16 cellular contexts compared by ENCODE assay signal in the genomic region with DNA sequence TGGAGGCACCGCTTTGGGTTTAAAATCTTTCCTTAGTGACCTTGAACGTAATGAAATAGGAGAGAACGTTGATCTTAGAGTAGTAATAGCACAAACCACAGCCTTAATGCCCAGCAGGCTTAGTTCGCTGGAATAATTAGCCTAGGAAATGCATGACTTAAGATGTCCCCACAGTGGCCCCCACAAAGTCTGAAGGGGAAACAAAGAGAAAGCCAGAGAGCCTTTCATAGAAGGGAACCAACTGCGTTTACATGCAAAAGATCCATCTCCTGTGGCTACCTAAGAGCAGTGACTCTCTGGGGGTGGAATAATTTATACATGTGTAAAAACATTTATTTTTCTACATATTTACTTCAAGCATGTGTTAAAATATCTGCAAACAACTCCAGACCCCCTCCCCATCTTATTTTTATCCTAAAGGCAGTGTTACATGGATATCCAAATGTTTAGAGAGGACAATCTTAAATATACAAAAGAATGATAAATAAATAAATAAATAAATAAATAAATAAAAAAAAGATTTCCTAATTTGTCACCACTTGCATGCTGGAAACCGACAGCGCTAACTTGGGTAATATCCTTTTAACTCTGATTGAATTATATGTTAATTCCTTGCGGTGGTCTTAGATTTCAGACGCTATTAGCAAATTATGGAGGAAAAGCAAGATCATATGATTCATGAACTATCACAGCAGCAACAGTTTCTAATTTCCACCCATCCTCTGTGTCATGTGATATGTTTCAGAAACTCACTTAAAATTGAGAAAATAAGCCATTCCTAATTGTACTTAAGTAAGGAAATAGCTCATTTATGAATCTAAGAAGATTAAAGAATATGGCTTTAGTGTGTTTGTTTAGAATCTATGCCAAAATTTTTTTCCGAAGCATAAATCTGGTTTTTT. TPM values are rescaled to one million over a fixed set of nuclear protein-coding genes. Genes with fewer than 3 reads are reported as not detected.
DNase-seq lines count a peak whose midpoint lies in the region; FAIRE-seq and TF ChIP-seq lines count a peak whose summit lies in the region.
"Had no signal": no experiment of that assay in that cellular context is flagged by ENCODE, and none has a peak within 500 bp of the region (broad histone marks: within the 10 kb centered on the region; RNA-seq: fewer than 3 reads in every experiment).

No MANE protein-coding gene starts in this region.

- H3K4me1 Mint-ChIP-seq in MCF 10A (ENCODE audit: insufficient read depth, unreplicated experiment) (peaks cover 37% of the 10 kb centered on the region), mesothelial cell of epicardium (peaks cover 61% of the 10 kb centered on the region)

- in situ Hi-C loops in mammary epithelial cell (cut with MboI; ENCODE audit: low sequenced_read_pairs in 2 of 2) = no loop called here

- H3K9me3 ChIP-seq in breast epithelium (no peaks in the 10 kb centered on the region), mammary epithelial cell (replicated peaks; ENCODE audit: insufficient read depth, low read length) (no peaks in the 10 kb centered on the region), tibial nerve (peaks cover 0 to 4% (median 0%) of the 10 kb centered on the region in 4 donors), small intestine (ENCODE audit: control insufficient read depth, low read depth) (no peaks in the 10 kb centered on the region)
- H3K9me3 ChIP-seq: SJCRH30, thyroid gland had no signal

- no peak for TF ChIP-seq EP300 in tibial nerve (IDR thresholded peaks at IDR 0.05)

- H4K20me1 ChIP-seq in mammary epithelial cell (ENCODE audit: insufficient read depth, low read length) = no peaks in the 10 kb centered on the region

- no peak for TF ChIP-seq POLR2A in breast epithelium (IDR thresholded peaks at IDR 0.05)
- TF ChIP-seq POLR2A in tibial nerve (IDR thresholded peaks at IDR 0.05) = no peak

- H3K27ac Mint-ChIP-seq in MCF 10A (ENCODE audit: low read depth, unreplicated experiment) (no peak overlapping the region), mesothelial cell of epicardium (peak overlapping the region; percentile 96)
- H3K27ac Mint-ChIP-seq: activated CD4-positive, alpha-beta T cell treated with anti-CD3 and anti-CD28 coated beads for 36 hours; activated naive CD4-positive, alpha-beta T cell treated with anti-CD3 and anti-CD28 coated beads for 36 hours had no signal

- POLR2A ChIA-PET in MCF 10A (lab: Yijun Ruan, JAX) = interaction anchor here (0.6 to 8.7 kb wide), 7 partner anchors 8 to 139 kb away, joined by 3 to 100 read pairs (median 5); a partner anchor contains a TSS

- DNase-seq in breast epithelium (ENCODE audit: low spot score in 2 of 2) (no peak), MCF 10A (ENCODE audit: unreplicated experiment) (no peak), mammary epithelial cell (no peak), mesothelial cell of epicardium (ENCODE audit: low spot score in 2 of 2, unreplicated experiment in 2 of 2) (no peak), tibial nerve (ENCODE audit: low spot score in 2 of 2) (no peak), small intestine (no peak), NCI-H1436 (lab: John Stamatoyannopoulos, UW) (no peak)
- no peak for DNase-seq in activated CD4-positive, alpha-beta T cell treated with anti-CD3 and anti-CD28 coated beads, Interleukin-2, amount 50 U/mL, for 48 hours
- DNase-seq: ACHN; activated CD4-positive, alpha-beta T cell treated with anti-CD3 and anti-CD28 coated beads for 36 hours; activated naive CD4-positive, alpha-beta T cell treated with anti-CD3 and anti-CD28 coated beads for 36 hours; KG1; SJCRH30; stimulated activated CD4-positive, alpha-beta T cell treated with anti-CD3 and anti-CD28 coated beads, Interleukin-4, amount 100 ng/mL, for 1 hour had no signal

- no peak overlapping the region for H3K4me3 Mint-ChIP-seq in MCF 10A (ENCODE audit: unreplicated experiment)
- H3K4me3 Mint-ChIP-seq in mesothelial cell of epicardium = no peak overlapping the region
- H3K4me3 Mint-ChIP-seq: activated CD4-positive, alpha-beta T cell treated with anti-CD3 and anti-CD28 coated beads for 36 hours; activated naive CD4-positive, alpha-beta T cell treated with anti-CD3 and anti-CD28 coated beads for 36 hours had no signal

- H3K9me3 Mint-ChIP-seq in MCF 10A (ENCODE audit: unreplicated experiment) = peaks cover 5% of the 10 kb centered on the region
- H3K9me3 Mint-ChIP-seq in mesothelial cell of epicardium = peaks cover 18% of the 10 kb centered on the region

- H3K79me2 ChIP-seq in mammary epithelial cell (ENCODE audit: insufficient read depth, low read length) = no peaks in the 10 kb centered on the region

- peak overlapping the region; percentile 78 for H3K4me2 ChIP-seq in mammary epithelial cell (ENCODE audit: insufficient read depth, low read depth, low read length)

- no peaks in the 10 kb centered on the region for H3K36me3 ChIP-seq in breast epithelium
- no peaks in the 10 kb centered on the region for H3K36me3 ChIP-seq in mammary epithelial cell (ENCODE audit: insufficient read depth, low read length)
- H3K36me3 ChIP-seq in tibial nerve = no peaks in the 10 kb centered on the region
- no peaks in the 10 kb centered on the region for H3K36me3 ChIP-seq in small intestine (ENCODE audit: control insufficient read depth in 2 of 2, insufficient read depth in 2 of 2, low read length in 2 of 2)
- H3K36me3 ChIP-seq: SJCRH30, thyroid gland had no signal

- H3K4me3 ChIP-seq in breast epithelium (peak overlapping the region; percentile 21 to 42 (median 34)), mammary epithelial cell (replicated peaks in 1 of 3; ENCODE audit: insufficient read depth in 1 of 3, low read depth in 2 of 3, low read length in 3 of 3) (peak overlapping the region in 1 of 3 experiments; percentile 4), tibial nerve (peak overlapping the region in 3 of 4 donors; percentile 21 to 40 (median 24)), small intestine (ENCODE audit: low read depth in 1 of 2, low read length in 2 of 2) (no peak overlapping the region)
- H3K4me3 ChIP-seq: SJCRH30 had no signal

- intact Hi-C loops in breast epithelium (cut with DNase I; ENCODE audit: low total_unique reads) (no loop called here), MCF 10A (cut with micrococcal nuclease) (no loop called here), mammary epithelial cell (cut with micrococcal nuclease) (no loop called here)

- H3K4me1 ChIP-seq in breast epithelium = peaks cover 12 to 18% of the 10 kb centered on the region in 2 donors
- H3K4me1 ChIP-seq in mammary epithelial cell (ENCODE audit: insufficient read depth, low read length) = peaks cover 44% of the 10 kb centered on the region
- H3K4me1 ChIP-seq in tibial nerve = peaks cover 0 to 41% (median 10%) of the 10 kb centered on the region in 4 donors
- H3K4me1 ChIP-seq in small intestine (ENCODE audit: control insufficient read depth in 2 of 2, insufficient read depth in 1 of 2, low read depth in 1 of 2, low read length in 1 of 2) = peaks cover 0 to 3% of the 10 kb centered on the region in 2 donors
- H3K4me1 ChIP-seq: SJCRH30 had no signal

- H3K27ac ChIP-seq in breast epithelium = peak overlapping the region; percentile 62 to 86
- H3K27ac ChIP-seq in mammary epithelial cell (ENCODE audit: insufficient read depth, low read depth, low read length) = peak overlapping the region; percentile 85
- peak overlapping the region in 3 of 4 donors; percentile 55 to 82 (median 80) for H3K27ac ChIP-seq in tibial nerve
- H3K27ac ChIP-seq in small intestine (ENCODE audit: low read depth in 1 of 2, low read length in 1 of 2) = no peak overlapping the region
- H3K27ac ChIP-seq: SJCRH30 had no signal

- TF ChIP-seq CTCF in breast epithelium (IDR thresholded peaks at IDR 0.05) = no peak
- no peak for TF ChIP-seq CTCF in MCF 10A (IDR thresholded peaks at IDR 0.05; ENCODE audit: unreplicated experiment)
- no peak for TF ChIP-seq CTCF in mammary epithelial cell (conservative IDR thresholded peaks at IDR 0.05 in 1 of 2, IDR thresholded peaks at IDR 0.05 in 1 of 2; ENCODE audit: extremely low read depth in 1 of 2, insufficient read depth in 1 of 2, low read depth in 1 of 2, low read length in 2 of 2)
- TF ChIP-seq CTCF in mesothelial cell of epicardium (IDR thresholded peaks at IDR 0.05; ENCODE audit: unreplicated experiment) = no peak
- no peak for TF ChIP-seq CTCF in tibial nerve (IDR thresholded peaks at IDR 0.05)

- H3K27me3 ChIP-seq in breast epithelium = no peaks in the 10 kb centered on the region
- no peaks in the 10 kb centered on the region for H3K27me3 ChIP-seq in mammary epithelial cell (ENCODE audit: insufficient read depth, low read length)
- no peaks in the 10 kb centered on the region for H3K27me3 ChIP-seq in tibial nerve
- H3K27me3 ChIP-seq in small intestine (ENCODE audit: control insufficient read depth in 2 of 2, insufficient read depth in 2 of 2, low read length in 2 of 2) = peaks cover 0 to 3% of the 10 kb centered on the region in 2 donors
- H3K27me3 ChIP-seq: SJCRH30, thyroid gland had no signal

- H3K9ac ChIP-seq in mammary epithelial cell (ENCODE audit: insufficient read depth, low read length) = peak overlapping the region; percentile 55

- no peak for FAIRE-seq in small intestine (lab: Jason Lieb, UNC)
- FAIRE-seq: colon had no signal

- no peaks in the 10 kb centered on the region for H3K27me3 Mint-ChIP-seq in MCF 10A (ENCODE audit: insufficient read depth, unreplicated experiment)
- no peaks in the 10 kb centered on the region for H3K27me3 Mint-ChIP-seq in mesothelial cell of epicardium (ENCODE audit: low read depth)

- 48% methylated on average over 9 of the region's 10 CpGs for WGBS in mammary epithelial cell (ENCODE audit: low coverage, missing lambda C conversion rate)
- WGBS in tibial nerve, 2 donors = 43 to 45% methylated on average over 10 of the region's 10 CpGs
- 59 to 75% (median 63%) methylated on average over 10 of the region's 10 CpGs for WGBS in small intestine, 3 donors

- no TSS peak for BruUV-seq in MCF 10A (replicated peaks; lab: Mats Ljungman, UMichigan)
- no TSS peak for BruUV-seq in mammary epithelial cell (replicated peaks; lab: Mats Ljungman, UMichigan)

- H3K36me3 Mint-ChIP-seq in MCF 10A (ENCODE audit: insufficient read depth, unreplicated experiment) (peaks cover 6% of the 10 kb centered on the region), mesothelial cell of epicardium (peaks cover 19% of the 10 kb centered on the region)

- dilution Hi-C loops in mammary epithelial cell (cut with HindIII; ENCODE audit: low sequenced_read_pairs) = loop anchor here (5.0 kb wide), 1 partner anchor 73 kb away; no protein-coding TSS in a partner anchor

- peak overlapping the region; percentile 80 for H2AFZ ChIP-seq in mammary epithelial cell (ENCODE audit: low read depth, low read length)

- CTCF ChIA-PET in MCF 10A (lab: Yijun Ruan, JAX) (interaction anchor here (0.6 kb wide), 1 partner anchor 21 kb away, joined by 4 read pairs; no protein-coding TSS in a partner anchor), mammary epithelial cell (lab: Charles Lee; ENCODE audit: low non-redundant PET) (no interaction called here)

RNA-seq across cellular contexts. Expression of a gene that starts 23.4 kb away (rescaled TPM):
- total RNA-seq in breast epithelium (100 to 1,000 TPM in 1 of 3 donors, 10 to 100 TPM in 2; 32.9 to 166 (median 39.0) TPM), MCF 10A (2022) (37.2 and 53.3 TPM in 2 replicates), mammary epithelial cell (100 to 1,000 TPM in 1 of 2 donors, 10 to 100 TPM in 1; 13.8 to 317 TPM), mesothelial cell of epicardium (50.4 to 55.6 TPM (median 54.5 TPM) in 3 replicates), tibial nerve (100 to 1,000 TPM; 170 to 321 (median 212) TPM)
- polyA plus RNA-seq in mammary epithelial cell (4.1 TPM), small intestine (10 to 100 TPM in 1 of 3 donors, 1 to 10 TPM in 1, under 1 TPM in 1; 0.67 to 15.1 (median 1.9) TPM)
- 7.2 TPM for polyA minus RNA-seq in mammary epithelial cell
- total RNA-seq: SJCRH30 had no signal

Comparison
In these comparisons a context has a peak if more than half of its experiments do, and no peak if none do; other contexts are left out.
1. H3K27ac ChIP-seq: peak in breast epithelium (2 of 2), mammary epithelial cell (single experiment) and tibial nerve (3 of 4); none in small intestine (0 of 2).
2. H3K4me3 ChIP-seq: peak in breast epithelium (3 of 3) and tibial nerve (3 of 4); none in small intestine (0 of 2).